14 cellular contexts compared by ENCODE assay signal in the genomic region with DNA sequence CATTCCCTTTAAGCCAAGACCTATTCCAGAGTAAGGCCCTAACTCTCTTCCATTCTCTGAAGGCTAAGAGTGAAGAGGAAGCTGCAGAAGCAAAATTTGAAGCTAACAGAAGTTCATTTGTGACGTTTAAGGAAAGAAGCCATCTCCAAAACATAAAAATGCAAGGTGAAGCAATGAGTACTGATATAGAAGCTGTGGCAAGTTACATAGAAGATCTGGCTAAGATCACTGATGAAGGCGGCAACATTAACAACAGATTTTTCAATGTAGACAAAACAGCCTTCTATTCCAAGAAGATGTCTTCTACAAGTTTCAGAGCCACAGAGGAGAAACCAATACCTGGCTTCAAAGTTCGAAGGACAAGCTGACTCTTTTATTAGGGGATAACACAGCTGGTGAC.
"Had no signal": no experiment of that assay in that cellular context is flagged by ENCODE, and none has a peak within 500 bp of the region (broad histone marks: within the 10 kb centered on the region; RNA-seq: fewer than 3 reads in every experiment).

No MANE protein-coding gene starts in this region.

- H3K4me3 ChIP-seq: cardiac muscle cell, dorsolateral prefrontal cortex, lung, sigmoid colon, spleen, stomach, testis had no signal

- H3K27ac Mint-ChIP-seq: activated naive CD4-positive, alpha-beta T cell treated with anti-CD3 and anti-CD28 coated beads, Interleukin-2, amount 10 ng/mL, durations not matched to agents 7 days and 5 days; activated T-helper 2 cell treated with anti-CD3 and anti-CD28 coated beads, Interferon-gamma antibody, Interleukin-2, Interleukin-4, amounts not matched to agents 10 μg/mL and 5 μg/mL and 100 μg/mL, durations not matched to agents 14 hours and 24 hours and 36 hours; endodermal cell; mesothelial cell of epicardium had no signal

- DNase-seq: activated naive CD4-positive, alpha-beta T cell treated with anti-CD3 and anti-CD28 coated beads, Interleukin-2, amount 10 ng/mL, durations not matched to agents 7 days and 5 days; activated T-cell treated with anti-CD3 and anti-CD28 coated beads for 4 hours; dorsolateral prefrontal cortex; endodermal cell; left colon; sigmoid colon; spleen; stomach; testis had no signal

- H3K27ac ChIP-seq: cardiac muscle cell, dorsolateral prefrontal cortex, sigmoid colon, spleen, stomach, testis had no signal

- H3K4me1 ChIP-seq: sigmoid colon, spleen, stomach, testis had no signal

- H3K36me3 ChIP-seq: cardiac muscle cell, sigmoid colon, spleen, stomach had no signal

- H3K27me3 ChIP-seq: cardiac muscle cell, dorsolateral prefrontal cortex, sigmoid colon, spleen, stomach, testis had no signal

- H3K27me3 Mint-ChIP-seq: activated naive CD4-positive, alpha-beta T cell treated with anti-CD3 and anti-CD28 coated beads, Interleukin-2, amount 10 ng/mL, durations not matched to agents 7 days and 5 days had no signal

- FAIRE-seq: urothelium cell line had no signal

- H3K9me3 Mint-ChIP-seq: endodermal cell had no signal

- H3K4me1 Mint-ChIP-seq: activated naive CD4-positive, alpha-beta T cell treated with anti-CD3 and anti-CD28 coated beads, Interleukin-2, amount 10 ng/mL, durations not matched to agents 7 days and 5 days; endodermal cell had no signal

- H3K36me3 Mint-ChIP-seq: activated naive CD4-positive, alpha-beta T cell treated with anti-CD3 and anti-CD28 coated beads, Interleukin-2, amount 10 ng/mL, durations not matched to agents 7 days and 5 days had no signal

- H3K4me3 Mint-ChIP-seq: activated naive CD4-positive, alpha-beta T cell treated with anti-CD3 and anti-CD28 coated beads, Interleukin-2, amount 10 ng/mL, durations not matched to agents 7 days and 5 days; endodermal cell; mesothelial cell of epicardium had no signal

- H3K9me3 ChIP-seq: sigmoid colon, spleen, stomach, testis had no signal
